Comparison of ENCODE assay signal across 2 cellular contexts in genomic region chr22:44968736-44969135, GRCh38.
TF ChIP-seq lines count a peak whose summit lies in the region.

No MANE protein-coding gene starts in this region.

TF ChIP-seq in SK-N-SH, 30 proteins besides CTCF, POLR2A, EP300 and RAD21 (continued from another document):
- no peak for TF ChIP-seq USF2 (IDR thresholded peaks at IDR 0.05; ENCODE audit: borderline replicate concordance, low read depth, low read length)
- TF ChIP-seq FOXM1 (IDR thresholded peaks at IDR 0.05; ENCODE audit: low read depth): no peak
- TF ChIP-seq FOXJ3 (CRISPR knock-in tag; IDR thresholded peaks at IDR 0.05): no peak

TF ChIP-seq in SK-N-SH treated with all-trans-retinoic acid at 6 μM for 48 hours, 23 proteins besides CTCF, POLR2A, EP300 and RAD21 (continued from another document):
- TF ChIP-seq, protein P1, sequence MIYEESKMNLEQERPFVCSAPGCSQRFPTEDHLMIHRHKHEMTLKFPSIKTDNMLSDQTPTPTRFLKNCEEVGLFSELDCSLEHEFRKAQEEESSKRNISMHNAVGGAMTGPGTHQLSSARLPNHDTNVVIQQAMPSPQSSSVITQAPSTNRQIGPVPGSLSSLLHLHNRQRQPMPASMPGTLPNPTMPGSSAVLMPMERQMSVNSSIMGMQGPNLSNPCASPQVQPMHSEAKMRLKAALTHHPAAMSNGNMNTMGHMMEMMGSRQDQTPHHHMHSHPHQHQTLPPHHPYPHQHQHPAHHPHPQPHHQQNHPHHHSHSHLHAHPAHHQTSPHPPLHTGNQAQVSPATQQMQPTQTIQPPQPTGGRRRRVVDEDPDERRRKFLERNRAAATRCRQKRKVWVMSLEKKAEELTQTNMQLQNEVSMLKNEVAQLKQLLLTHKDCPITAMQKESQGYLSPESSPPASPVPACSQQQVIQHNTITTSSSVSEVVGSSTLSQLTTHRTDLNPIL (CRISPR knock-in tag; IDR thresholded peaks at IDR 0.05; ENCODE audit: low read depth): no peak
